Comparison of ENCODE assay signal across 11 cellular contexts in genomic region chr13:24162604-24163003, GRCh38. TPM values are rescaled to one million over a fixed set of nuclear protein-coding genes. Genes with fewer than 3 reads are reported as not detected.
DNase-seq lines count a peak whose midpoint lies in the region; ATAC-seq, FAIRE-seq and TF ChIP-seq lines count a peak whose summit lies in the region.
"Had no signal": no experiment of that assay in that cellular context is flagged by ENCODE, and none has a peak within 500 bp of the region (broad histone marks: within the 10 kb centered on the region; RNA-seq: fewer than 3 reads in every experiment).

No MANE protein-coding gene starts in this region.

- no peak for FAIRE-seq in kidney (lab: Jason Lieb, UNC)
- FAIRE-seq: H1 had no signal

- H3K4me1 ChIP-seq in kidney (ENCODE audit: control insufficient read depth in 1 of 2, insufficient read depth in 1 of 2, low read depth in 1 of 2, low read length in 2 of 2), result peaks cover 11 to 19% of the 10 kb centered on the region in 2 donors
- H3K4me1 ChIP-seq in stomach, result peaks cover 14 to 57% (median 42%) of the 10 kb centered on the region in 4 donors

- peaks cover 8% of the 10 kb centered on the region for H3K27me3 Mint-ChIP-seq in activated naive CD4-positive, alpha-beta T cell treated with anti-CD3 and anti-CD28 coated beads for 36 hours (ENCODE audit: low read depth)
- H3K27me3 Mint-ChIP-seq in activated B cell treated with CpG ODN at 0.5 μM for 24 hours, result peaks cover 11% of the 10 kb centered on the region

- H3K27ac ChIP-seq in kidney (ENCODE audit: low read depth in 2 of 2, low read length in 2 of 2), result peak overlapping the region; percentile 87 to 93
- peak overlapping the region in 4 of 5 donors; percentile 90 to 95 (median 93) for H3K27ac ChIP-seq in stomach
- H3K27ac ChIP-seq: left lung, SJSA1 had no signal

- peaks cover 0 to 5% (median 0%) of the 10 kb centered on the region in 3 donors for H3K27me3 ChIP-seq in stomach
- H3K27me3 ChIP-seq: SJSA1 had no signal

- intact Hi-C loops in activated naive CD4-positive, alpha-beta T cell treated with anti-CD3 and anti-CD28 coated beads for 36 hours (cut with micrococcal nuclease), result loop anchor here (2.0 to 5.0 kb wide), 2 partner anchors 110 to 238 kb away; no protein-coding TSS in a partner anchor
- intact Hi-C loops in activated B cell treated with CpG ODN at 0.5 μM for 24 hours (cut with micrococcal nuclease), result loop anchor here (5.0 kb wide), 1 partner anchor 350 kb away; the partner anchor contains the start of gene PARP4
- intact Hi-C loops in kidney (cut with DNase I), result no loop called here
- intact Hi-C loops in stomach (cut with DNase I; ENCODE audit: low total_unique reads), result no loop called here

- H3K9me3 ChIP-seq in kidney (ENCODE audit: control insufficient read depth in 1 of 2, low read length in 2 of 2), result no peaks in the 10 kb centered on the region
- H3K9me3 ChIP-seq in stomach, result no peaks in the 10 kb centered on the region
- H3K9me3 ChIP-seq: left lung, SJSA1 had no signal

- peak overlapping the region; percentile 86 for H3K4me3 Mint-ChIP-seq in activated naive CD4-positive, alpha-beta T cell treated with anti-CD3 and anti-CD28 coated beads for 36 hours
- peak overlapping the region; percentile 83 for H3K4me3 Mint-ChIP-seq in activated B cell treated with CpG ODN at 0.5 μM for 24 hours

- peaks cover 12% of the 10 kb centered on the region for H3K4me1 Mint-ChIP-seq in activated naive CD4-positive, alpha-beta T cell treated with anti-CD3 and anti-CD28 coated beads for 36 hours (ENCODE audit: low read depth)
- peaks cover 18% of the 10 kb centered on the region for H3K4me1 Mint-ChIP-seq in activated B cell treated with CpG ODN at 0.5 μM for 24 hours

- POLR2A ChIA-PET in activated B cell treated with CpG ODN at 0.5 μM for 24 hours (lab: Charles Lee), result no interaction called here

- TF ChIP-seq POLR2A in stomach (IDR thresholded peaks at IDR 0.05), result no peak

- no peaks in the 10 kb centered on the region for H3K9me3 Mint-ChIP-seq in activated naive CD4-positive, alpha-beta T cell treated with anti-CD3 and anti-CD28 coated beads for 36 hours
- H3K9me3 Mint-ChIP-seq in activated B cell treated with CpG ODN at 0.5 μM for 24 hours, result no peaks in the 10 kb centered on the region

- H3K36me3 ChIP-seq in kidney (ENCODE audit: control insufficient read depth in 1 of 2, insufficient read depth in 2 of 2, low read length in 2 of 2) (peaks cover 0 to 7% of the 10 kb centered on the region in 2 donors), stomach (peaks cover 0 to 30% (median 24%) of the 10 kb centered on the region in 4 donors)
- H3K36me3 ChIP-seq: left lung had no signal

- H3K27ac Mint-ChIP-seq in activated naive CD4-positive, alpha-beta T cell treated with anti-CD3 and anti-CD28 coated beads for 36 hours, result no peak overlapping the region
- no peak overlapping the region for H3K27ac Mint-ChIP-seq in activated B cell treated with CpG ODN at 0.5 μM for 24 hours

- H3K9ac ChIP-seq in kidney (ENCODE audit: low read length in 2 of 2), result peak overlapping the region in 1 of 2 donors; percentile 23

- CTCF ChIA-PET in activated naive CD4-positive, alpha-beta T cell treated with anti-CD3 and anti-CD28 coated beads for 36 hours (lab: Charles Lee), result no interaction called here
- CTCF ChIA-PET in activated B cell treated with CpG ODN at 0.5 μM for 24 hours (lab: Charles Lee), result no interaction called here

- H3K4me3 ChIP-seq in kidney (ENCODE audit: low read length in 2 of 2) (peak overlapping the region; percentile 80 to 82), stomach (peak overlapping the region in 3 of 4 donors; percentile 78 to 86 (median 82))
- H3K4me3 ChIP-seq: SJSA1 had no signal

- no peak for TF ChIP-seq EP300 in stomach (IDR thresholded peaks at IDR 0.05)

- no peak for DNase-seq in activated naive CD4-positive, alpha-beta T cell treated with anti-CD3 and anti-CD28 coated beads for 36 hours
- DNase-seq in activated naive CD4-positive, alpha-beta T cell (lab: John Stamatoyannopoulos, UW), result no peak
- no peak for DNase-seq in activated B cell treated with CpG ODN at 0.5 μM for 24 hours
- DNase-seq in kidney, result no peak
- no peak for DNase-seq in stomach
- no peak for DNase-seq in AG08396 (ENCODE audit: low spot score)
- DNase-seq in Ammon's horn (ENCODE audit: low spot score), result no peak
- DNase-seq: left lung had no signal

- WGBS in stomach, 5 donors, result 58 to 64% (median 62%) methylated on average over 3 of the region's 3 CpGs

- no peak for ATAC-seq in activated B cell treated with CpG ODN at 0.5 μM for 24 hours (ENCODE audit: low read depth)
- no peak for ATAC-seq in HG03039 (IDR thresholded peaks at IDR 0.05; ENCODE audit: unreplicated experiment)
- ATAC-seq: left lung had no signal

- TF ChIP-seq CTCF in activated B cell treated with CpG ODN at 0.5 μM for 24 hours (IDR thresholded peaks at IDR 0.05), result no peak
- no peak for TF ChIP-seq CTCF in kidney (IDR thresholded peaks at IDR 0.05; ENCODE audit: borderline replicate concordance, extremely low read depth, insufficient read depth)
- no peak for TF ChIP-seq CTCF in stomach (IDR thresholded peaks at IDR 0.05)

- H3K36me3 Mint-ChIP-seq in activated naive CD4-positive, alpha-beta T cell treated with anti-CD3 and anti-CD28 coated beads for 36 hours (ENCODE audit: low read depth), result peaks cover 13% of the 10 kb centered on the region
- H3K36me3 Mint-ChIP-seq in activated B cell treated with CpG ODN at 0.5 μM for 24 hours (ENCODE audit: low read depth), result no peaks in the 10 kb centered on the region

RNA-seq across cellular contexts. Expression of gene SPATA13, which starts 2.1 kb away (rescaled TPM):
- 10 to 100 TPM; 56.8 to 57.4 TPM for total RNA-seq in activated naive CD4-positive, alpha-beta T cell treated with anti-CD3 and anti-CD28 coated beads for 36 hours
- total RNA-seq in activated B cell treated with CpG ODN at 0.5 μM for 24 hours (10.6 and 11.8 TPM in 2 replicates), kidney (69.2 TPM), stomach (100 to 1,000 TPM in 1 of 5 donors, 10 to 100 TPM in 4; 46.7 to 156 (median 71.6) TPM)
- polyA plus RNA-seq in kidney (ENCODE audit: insufficient read depth, low read depth, low replicate concordance) (12.3 TPM), stomach (10 to 100 TPM in 2 of 3 donors, 1 to 10 TPM in 1; 3.6 to 24.4 (median 13.8) TPM)

Comparison
In these comparisons a context has a peak if more than half of its experiments do, and no peak if none do; other contexts are left out.
1. intact Hi-C loops: an anchor here in activated naive CD4-positive, alpha-beta T cell treated with anti-CD3 and anti-CD28 coated beads for 36 hours (2.0 to 5.0 kb wide) and activated B cell treated with CpG ODN at 0.5 μM for 24 hours (5.0 kb wide); none called in kidney and stomach.